24 cellular contexts compared by ENCODE assay signal in genomic region chr11:47536925-47537324, GRCh38. TPM values are rescaled to one million over a fixed set of nuclear protein-coding genes. Genes with fewer than 3 reads are reported as not detected.
"Had no signal": no experiment of that assay in that cellular context is flagged by ENCODE, and none has a peak within 500 bp of the region (broad histone marks: within the 10 kb centered on the region; RNA-seq: fewer than 3 reads in every experiment).

No MANE protein-coding gene starts in this region.

- DNase-seq: activated CD4-positive, alpha-beta memory T cell treated with anti-CD3 and anti-CD28 coated beads for 36 hours; activated CD4-positive, alpha-beta T cell treated with anti-CD3 and anti-CD28 coated beads for 48 hours; activated CD4-positive, CD25-positive, alpha-beta regulatory T cell; activated gamma-delta T cell; activated naive CD4-positive, alpha-beta T cell treated with anti-CD3 and anti-CD28 coated beads, Interleukin-2, amount 50 U/mL, for 16 hours; activated naive CD8-positive, alpha-beta T cell treated with anti-CD3 and anti-CD28 coated beads, Interleukin-2, amount 50 U/mL, for 24 hours; foreskin keratinocyte; kidney; lower lobe of right lung; naive thymus-derived CD8-positive, alpha-beta T cell; posterior cingulate gyrus; right lobe of liver; small intestine; stimulated activated CD4-positive, alpha-beta T cell treated with anti-CD3 and anti-CD28 coated beads, Interleukin-2, amount 100 ng/mL, for 24 hours; stomach; testis had no signal

- H3K4me3 Mint-ChIP-seq: activated CD4-positive, alpha-beta memory T cell treated with anti-CD3 and anti-CD28 coated beads for 36 hours; activated naive CD8-positive, alpha-beta T cell treated with anti-CD3 and anti-CD28 coated beads, Interleukin-2, amount 50 U/mL, for 24 hours; naive thymus-derived CD8-positive, alpha-beta T cell; neural progenitor cell; stimulated activated memory B cell treated with anti-CD40 and anti-IgM and Interleukin-4, amounts not matched to agents 10 μg/mL and 1 μg/mL and 100 μg/mL, for 72 hours; T-helper 2 cell treated with Interferon-gamma antibody and Interleukin-4, amounts not matched to agents 5 μg/mL and 100 μg/mL, for 36 hours; type B pancreatic cell had no signal

- H3K27ac ChIP-seq: foreskin keratinocyte, lower lobe of right lung, neural progenitor cell, right lobe of liver, testis, vagina had no signal

- H3K9me3 ChIP-seq: lower lobe of right lung, right lobe of liver, stomach, testis, vagina had no signal

- H3K27ac Mint-ChIP-seq: activated naive CD8-positive, alpha-beta T cell treated with anti-CD3 and anti-CD28 coated beads, Interleukin-2, amount 50 U/mL, for 24 hours; neural progenitor cell; stimulated activated memory B cell treated with anti-CD40 and anti-IgM and Interleukin-4, amounts not matched to agents 10 μg/mL and 1 μg/mL and 100 μg/mL, for 72 hours; T-helper 2 cell treated with Interferon-gamma antibody and Interleukin-4, amounts not matched to agents 5 μg/mL and 100 μg/mL, for 36 hours; type B pancreatic cell had no signal

- H3K9ac ChIP-seq: neural progenitor cell had no signal

- H3K4me2 ChIP-seq: neural progenitor cell had no signal

- ATAC-seq: activated naive CD8-positive, alpha-beta T cell treated with anti-CD3 and anti-CD28 coated beads, Interleukin-2, amount 50 U/mL, for 24 hours; foreskin keratinocyte; lower lobe of right lung; naive thymus-derived CD8-positive, alpha-beta T cell; right lobe of liver; stimulated activated memory B cell treated with anti-CD40 and anti-IgM and Interleukin-4, amounts not matched to agents 10 μg/mL and 1 μg/mL and 100 μg/mL, for 72 hours had no signal

- H3K27me3 ChIP-seq: foreskin keratinocyte, neural progenitor cell, right lobe of liver, stomach, testis, vagina had no signal

- H3K27me3 Mint-ChIP-seq: activated CD4-positive, alpha-beta memory T cell treated with anti-CD3 and anti-CD28 coated beads for 36 hours; activated naive CD8-positive, alpha-beta T cell treated with anti-CD3 and anti-CD28 coated beads, Interleukin-2, amount 50 U/mL, for 24 hours; naive thymus-derived CD8-positive, alpha-beta T cell; stimulated activated memory B cell treated with anti-CD40 and anti-IgM and Interleukin-4, amounts not matched to agents 10 μg/mL and 1 μg/mL and 100 μg/mL, for 72 hours; type B pancreatic cell had no signal

- H3K4me3 ChIP-seq: lower lobe of right lung, neural progenitor cell, right lobe of liver, stomach, testis, vagina had no signal

- H2AFZ ChIP-seq: neural progenitor cell had no signal

- H3K36me3 ChIP-seq: neural progenitor cell, right lobe of liver, vagina had no signal

RNA-seq across cellular contexts. Expression of gene FAM180B, which starts 49.6 kb away (rescaled TPM):
- total RNA-seq: activated CD4-positive, alpha-beta memory T cell treated with anti-CD3 and anti-CD28 coated beads for 36 hours; cardiac septum; chondrocyte; epithelial cell of proximal tubule; foreskin keratinocyte; kidney; right lobe of liver; testis; vagina had no signal
- polyA plus RNA-seq: foreskin keratinocyte; naive thymus-derived CD8-positive, alpha-beta T cell; stomach had no signal
